ENCODE assay signal across 1 cellular context in the genomic region with DNA sequence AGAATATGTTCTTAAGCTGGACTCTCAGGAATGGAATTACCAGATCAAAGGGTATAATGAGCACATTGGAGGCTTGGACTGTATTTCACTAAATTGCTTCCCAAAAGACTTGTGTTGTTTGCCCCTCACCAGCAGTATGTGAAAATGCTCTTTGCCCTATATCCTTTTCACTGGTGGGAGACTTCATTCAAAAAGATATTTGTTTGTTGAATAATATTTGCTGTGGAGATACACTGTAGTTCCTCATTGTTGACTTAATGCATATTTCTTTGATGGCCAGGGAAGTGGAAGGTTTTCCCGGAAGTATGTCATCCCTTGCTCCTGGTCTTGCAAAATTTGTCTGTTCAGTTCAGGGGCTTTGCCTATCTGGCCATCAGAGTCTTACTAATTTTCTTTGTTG.
TF ChIP-seq lines count a peak whose summit lies in the region.

No MANE protein-coding gene starts in this region.

TF ChIP-seq in HepG2, 621 proteins besides CTCF, POLR2A, EP300 and RAD21 (continues in another document):
- TF ChIP-seq ZNF235 (CRISPR knock-in tag; IDR thresholded peaks at IDR 0.05; ENCODE audit: borderline replicate concordance) (no peak), ESRRA (CRISPR knock-in tag; IDR thresholded peaks at IDR 0.05; ENCODE audit: low read depth) (0 out of 2 replicates have a peak, but pooled peaks have one; percentile 21), TCF7L2 (IDR thresholded peaks at IDR 0.05; ENCODE audit: low read depth, low read length) (peak; percentile 77; the same call in 1 of the 2 replicates), HMG20A (CRISPR knock-in tag; IDR thresholded peaks at IDR 0.05; ENCODE audit: borderline replicate concordance) (peak; percentile 92), NCOA2 (CRISPR knock-in tag; IDR thresholded peaks at IDR 0.05) (peak; percentile 98), GABPA (IDR thresholded peaks at IDR 0.05; ENCODE audit: low read depth, low read length) (no peak), GABPA (CRISPR knock-in tag; IDR thresholded peaks at IDR 0.05; ENCODE audit: low read depth) (peak; percentile 85), ZKSCAN1 (IDR thresholded peaks at IDR 0.05; ENCODE audit: low read length) (no peak), ERF (CRISPR knock-in tag; IDR thresholded peaks at IDR 0.05) (peak; percentile 68), ZFP1 (CRISPR knock-in tag; IDR thresholded peaks at IDR 0.05) (0 out of 2 replicates have a peak, but pooled peaks have one; percentile 37), MED13 (CRISPR knock-in tag; IDR thresholded peaks at IDR 0.05) (peak; percentile 63; the same call in 1 of the 2 replicates), FOXP4 (CRISPR knock-in tag; IDR thresholded peaks at IDR 0.05) (peak; percentile 95), MEF2D (CRISPR knock-in tag; IDR thresholded peaks at IDR 0.05) (peak; percentile 57; the same call in 1 of the 2 replicates), GTF3A (CRISPR knock-in tag; conservative IDR thresholded peaks at IDR 0.05) (no peak), ASH2L (IDR thresholded peaks at IDR 0.05; ENCODE audit: insufficient read length, low read depth, low read length) (peak; percentile 61), IRF2 (CRISPR knock-in tag; IDR thresholded peaks at IDR 0.05) (peak; percentile 78), FOSL2 (CRISPR knock-in tag; IDR thresholded peaks at IDR 0.05) (peak; percentile 88), RCOR2 (CRISPR knock-in tag; IDR thresholded peaks at IDR 0.05) (peak; percentile 95), CEBPG (CRISPR knock-in tag; IDR thresholded peaks at IDR 0.05) (peak; percentile 87), BCL6 (CRISPR knock-in tag; IDR thresholded peaks at IDR 0.05) (peak; percentile 83), NFIB (CRISPR knock-in tag; IDR thresholded peaks at IDR 0.05; ENCODE audit: borderline replicate concordance) (no peak), SOX5 (CRISPR knock-in tag; IDR thresholded peaks at IDR 0.05; ENCODE audit: borderline replicate concordance) (peak; percentile 92), PITX1 (CRISPR knock-in tag; IDR thresholded peaks at IDR 0.05) (peak; percentile 69), HHEX (CRISPR knock-in tag; IDR thresholded peaks at IDR 0.05) (peak; percentile 76; the same call in 1 of the 2 replicates), RXRA (CRISPR knock-in tag; IDR thresholded peaks at IDR 0.05) (peak; percentile 53; the same call in 1 of the 2 replicates), ATF4 (CRISPR knock-in tag; IDR thresholded peaks at IDR 0.05) (peak in 1 of 2 experiments; percentile 80; a peak in 2 of 4 replicates), ZNF691 (CRISPR knock-in tag; IDR thresholded peaks at IDR 0.05; ENCODE audit: borderline replicate concordance, low read depth) (no peak), REPIN1 (CRISPR knock-in tag; IDR thresholded peaks at IDR 0.05; ENCODE audit: borderline replicate concordance, low read depth) (no peak), GATA4 (IDR thresholded peaks at IDR 0.05; ENCODE audit: borderline replicate concordance, low read depth) (peak; percentile 94; the same call in 1 of the 2 replicates), HMG20B (CRISPR knock-in tag; conservative IDR thresholded peaks at IDR 0.05) (no peak; the same call in 1 of the 2 replicates), TEAD2 (CRISPR knock-in tag; IDR thresholded peaks at IDR 0.05) (no peak), ZNF652 (CRISPR knock-in tag; IDR thresholded peaks at IDR 0.05; ENCODE audit: borderline replicate concordance, low read depth) (peak; percentile 48; the same call in 1 of the 2 replicates), ZNF34 (CRISPR knock-in tag; IDR thresholded peaks at IDR 0.05; ENCODE audit: borderline replicate concordance) (no peak), HNF1B (CRISPR knock-in tag; IDR thresholded peaks at IDR 0.05) (no peak), TCF7 (IDR thresholded peaks at IDR 0.05; ENCODE audit: low read depth) (peak; percentile 95)
- TF ChIP-seq, protein P1, sequence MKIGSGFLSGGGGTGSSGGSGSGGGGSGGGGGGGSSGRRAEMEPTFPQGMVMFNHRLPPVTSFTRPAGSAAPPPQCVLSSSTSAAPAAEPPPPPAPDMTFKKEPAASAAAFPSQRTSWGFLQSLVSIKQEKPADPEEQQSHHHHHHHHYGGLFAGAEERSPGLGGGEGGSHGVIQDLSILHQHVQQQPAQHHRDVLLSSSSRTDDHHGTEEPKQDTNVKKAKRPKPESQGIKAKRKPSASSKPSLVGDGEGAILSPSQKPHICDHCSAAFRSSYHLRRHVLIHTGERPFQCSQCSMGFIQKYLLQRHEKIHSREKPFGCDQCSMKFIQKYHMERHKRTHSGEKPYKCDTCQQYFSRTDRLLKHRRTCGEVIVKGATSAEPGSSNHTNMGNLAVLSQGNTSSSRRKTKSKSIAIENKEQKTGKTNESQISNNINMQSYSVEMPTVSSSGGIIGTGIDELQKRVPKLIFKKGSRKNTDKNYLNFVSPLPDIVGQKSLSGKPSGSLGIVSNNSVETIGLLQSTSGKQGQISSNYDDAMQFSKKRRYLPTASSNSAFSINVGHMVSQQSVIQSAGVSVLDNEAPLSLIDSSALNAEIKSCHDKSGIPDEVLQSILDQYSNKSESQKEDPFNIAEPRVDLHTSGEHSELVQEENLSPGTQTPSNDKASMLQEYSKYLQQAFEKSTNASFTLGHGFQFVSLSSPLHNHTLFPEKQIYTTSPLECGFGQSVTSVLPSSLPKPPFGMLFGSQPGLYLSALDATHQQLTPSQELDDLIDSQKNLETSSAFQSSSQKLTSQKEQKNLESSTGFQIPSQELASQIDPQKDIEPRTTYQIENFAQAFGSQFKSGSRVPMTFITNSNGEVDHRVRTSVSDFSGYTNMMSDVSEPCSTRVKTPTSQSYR (CRISPR knock-in tag; IDR thresholded peaks at IDR 0.05; ENCODE audit: borderline replicate concordance) = peak; percentile 11; the same call in 1 of the 2 replicates
- TF ChIP-seq, protein P2, sequence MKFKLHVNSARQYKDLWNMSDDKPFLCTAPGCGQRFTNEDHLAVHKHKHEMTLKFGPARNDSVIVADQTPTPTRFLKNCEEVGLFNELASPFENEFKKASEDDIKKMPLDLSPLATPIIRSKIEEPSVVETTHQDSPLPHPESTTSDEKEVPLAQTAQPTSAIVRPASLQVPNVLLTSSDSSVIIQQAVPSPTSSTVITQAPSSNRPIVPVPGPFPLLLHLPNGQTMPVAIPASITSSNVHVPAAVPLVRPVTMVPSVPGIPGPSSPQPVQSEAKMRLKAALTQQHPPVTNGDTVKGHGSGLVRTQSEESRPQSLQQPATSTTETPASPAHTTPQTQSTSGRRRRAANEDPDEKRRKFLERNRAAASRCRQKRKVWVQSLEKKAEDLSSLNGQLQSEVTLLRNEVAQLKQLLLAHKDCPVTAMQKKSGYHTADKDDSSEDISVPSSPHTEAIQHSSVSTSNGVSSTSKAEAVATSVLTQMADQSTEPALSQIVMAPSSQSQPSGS (CRISPR knock-in tag; IDR thresholded peaks at IDR 0.05) = peak; percentile 87; the same call in 1 of the 2 replicates
- TF ChIP-seq, protein P3, sequence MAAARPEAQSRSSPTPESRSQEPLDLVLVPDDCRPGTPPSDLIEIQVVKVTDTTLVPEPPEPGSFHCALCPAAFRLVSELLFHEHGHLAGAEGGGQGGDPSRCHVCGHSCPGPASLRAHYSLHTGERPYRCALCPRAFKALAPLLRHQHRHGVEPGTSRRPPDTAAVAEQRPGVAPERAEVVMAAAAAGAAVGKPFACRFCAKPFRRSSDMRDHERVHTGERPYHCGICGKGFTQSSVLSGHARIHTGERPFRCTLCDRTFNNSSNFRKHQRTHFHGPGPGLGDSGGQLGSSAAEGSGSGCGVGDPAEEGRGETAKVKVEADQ (CRISPR knock-in tag; IDR thresholded peaks at IDR 0.05; ENCODE audit: borderline replicate concordance) = peak; percentile 54; the same call in 1 of the 2 replicates
- TF ChIP-seq, protein P4, sequence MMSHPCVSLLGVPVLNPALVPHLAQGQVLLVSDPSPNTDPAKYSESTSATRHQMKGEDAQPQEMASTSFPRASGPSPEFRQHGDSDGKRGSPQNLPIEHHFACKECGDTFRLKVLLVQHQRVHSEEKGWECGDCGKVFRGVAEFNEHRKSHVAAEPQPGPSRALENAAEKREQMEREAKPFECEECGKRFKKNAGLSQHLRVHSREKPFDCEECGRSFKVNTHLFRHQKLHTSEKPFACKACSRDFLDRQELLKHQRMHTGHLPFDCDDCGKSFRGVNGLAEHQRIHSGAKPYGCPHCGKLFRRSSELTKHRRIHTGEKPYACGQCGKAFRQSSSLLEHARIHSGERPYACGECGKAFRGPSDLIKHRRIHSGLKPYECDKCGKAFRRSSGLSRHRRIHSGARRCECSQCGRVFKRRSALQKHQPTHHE (CRISPR knock-in tag; IDR thresholded peaks at IDR 0.05; ENCODE audit: borderline replicate concordance) = no peak
- TF ChIP-seq, protein P5, sequence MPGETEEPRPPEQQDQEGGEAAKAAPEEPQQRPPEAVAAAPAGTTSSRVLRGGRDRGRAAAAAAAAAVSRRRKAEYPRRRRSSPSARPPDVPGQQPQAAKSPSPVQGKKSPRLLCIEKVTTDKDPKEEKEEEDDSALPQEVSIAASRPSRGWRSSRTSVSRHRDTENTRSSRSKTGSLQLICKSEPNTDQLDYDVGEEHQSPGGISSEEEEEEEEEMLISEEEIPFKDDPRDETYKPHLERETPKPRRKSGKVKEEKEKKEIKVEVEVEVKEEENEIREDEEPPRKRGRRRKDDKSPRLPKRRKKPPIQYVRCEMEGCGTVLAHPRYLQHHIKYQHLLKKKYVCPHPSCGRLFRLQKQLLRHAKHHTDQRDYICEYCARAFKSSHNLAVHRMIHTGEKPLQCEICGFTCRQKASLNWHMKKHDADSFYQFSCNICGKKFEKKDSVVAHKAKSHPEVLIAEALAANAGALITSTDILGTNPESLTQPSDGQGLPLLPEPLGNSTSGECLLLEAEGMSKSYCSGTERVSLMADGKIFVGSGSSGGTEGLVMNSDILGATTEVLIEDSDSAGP (CRISPR knock-in tag; IDR thresholded peaks at IDR 0.05; ENCODE audit: borderline replicate concordance) = no peak
- TF ChIP-seq, protein P6, sequence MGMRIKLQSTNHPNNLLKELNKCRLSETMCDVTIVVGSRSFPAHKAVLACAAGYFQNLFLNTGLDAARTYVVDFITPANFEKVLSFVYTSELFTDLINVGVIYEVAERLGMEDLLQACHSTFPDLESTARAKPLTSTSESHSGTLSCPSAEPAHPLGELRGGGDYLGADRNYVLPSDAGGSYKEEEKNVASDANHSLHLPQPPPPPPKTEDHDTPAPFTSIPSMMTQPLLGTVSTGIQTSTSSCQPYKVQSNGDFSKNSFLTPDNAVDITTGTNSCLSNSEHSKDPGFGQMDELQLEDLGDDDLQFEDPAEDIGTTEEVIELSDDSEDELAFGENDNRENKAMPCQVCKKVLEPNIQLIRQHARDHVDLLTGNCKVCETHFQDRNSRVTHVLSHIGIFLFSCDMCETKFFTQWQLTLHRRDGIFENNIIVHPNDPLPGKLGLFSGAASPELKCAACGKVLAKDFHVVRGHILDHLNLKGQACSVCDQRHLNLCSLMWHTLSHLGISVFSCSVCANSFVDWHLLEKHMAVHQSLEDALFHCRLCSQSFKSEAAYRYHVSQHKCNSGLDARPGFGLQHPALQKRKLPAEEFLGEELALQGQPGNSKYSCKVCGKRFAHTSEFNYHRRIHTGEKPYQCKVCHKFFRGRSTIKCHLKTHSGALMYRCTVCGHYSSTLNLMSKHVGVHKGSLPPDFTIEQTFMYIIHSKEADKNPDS (CRISPR knock-in tag; IDR thresholded peaks at IDR 0.05) = 0 out of 2 replicates have a peak, but pooled peaks have one; percentile 58
- TF ChIP-seq, protein P7, sequence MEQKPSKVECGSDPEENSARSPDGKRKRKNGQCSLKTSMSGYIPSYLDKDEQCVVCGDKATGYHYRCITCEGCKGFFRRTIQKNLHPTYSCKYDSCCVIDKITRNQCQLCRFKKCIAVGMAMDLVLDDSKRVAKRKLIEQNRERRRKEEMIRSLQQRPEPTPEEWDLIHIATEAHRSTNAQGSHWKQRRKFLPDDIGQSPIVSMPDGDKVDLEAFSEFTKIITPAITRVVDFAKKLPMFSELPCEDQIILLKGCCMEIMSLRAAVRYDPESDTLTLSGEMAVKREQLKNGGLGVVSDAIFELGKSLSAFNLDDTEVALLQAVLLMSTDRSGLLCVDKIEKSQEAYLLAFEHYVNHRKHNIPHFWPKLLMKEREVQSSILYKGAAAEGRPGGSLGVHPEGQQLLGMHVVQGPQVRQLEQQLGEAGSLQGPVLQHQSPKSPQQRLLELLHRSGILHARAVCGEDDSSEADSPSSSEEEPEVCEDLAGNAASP (CRISPR knock-in tag; IDR thresholded peaks at IDR 0.05; ENCODE audit: borderline replicate concordance) = peak; percentile 65; the same call in 1 of the 2 replicates
